In genomic region chr2:224780814-224781213, GRCh38 we compare ENCODE assay signal across 18 cellular contexts.
DNase-seq lines count a peak whose midpoint lies in the region; ATAC-seq and TF ChIP-seq lines count a peak whose summit lies in the region.
"Had no signal": no experiment of that assay in that cellular context is flagged by ENCODE, and none has a peak within 500 bp of the region (broad histone marks: within the 10 kb centered on the region; RNA-seq: fewer than 3 reads in every experiment).

No MANE protein-coding gene starts in this region.

- no TSS peak for BruUV-seq in Panc1 (replicated peaks; lab: Mats Ljungman, UMichigan)

- intact Hi-C loops in Panc1 (cut with micrococcal nuclease; ENCODE audit: unreplicated experiment) (loop anchor here (10.0 kb wide), 1 partner anchor 214 kb away; no protein-coding TSS in a partner anchor), adrenal gland (cut with DNase I) (no loop called here), spleen (cut with DNase I; ENCODE audit: low total_unique reads) (loop anchor here (10.0 kb wide), 1 partner anchor 224 kb away; no protein-coding TSS in a partner anchor)

- WGBS in adrenal gland, 4 donors, result 79 to 86% (median 83%) methylated on average over 8 of the region's 8 CpGs
- WGBS in spleen, 5 donors, result 88 to 96% (median 95%) methylated on average over 8 of the region's 8 CpGs

- no peak for ATAC-seq in Panc1
- ATAC-seq: GM12878, PC-3 had no signal

- POLR2A ChIA-PET in Panc1 (lab: Charles Lee), result no interaction called here

- no peaks in the 10 kb centered on the region for H3K9me3 Mint-ChIP-seq in activated T-cell treated with anti-CD3 and anti-CD28 coated beads, Interleukin-2, amount 50 U/mL, for 24 hours
- H3K9me3 Mint-ChIP-seq: CD14-positive monocyte had no signal

- TF ChIP-seq CTCF in Panc1 (IDR thresholded peaks at IDR 0.05), result no peak
- TF ChIP-seq CTCF in adrenal gland (IDR thresholded peaks at IDR 0.05), result no peak
- TF ChIP-seq CTCF in spleen (IDR thresholded peaks at IDR 0.05 in 8 of 11, conservative IDR thresholded peaks at IDR 0.05 in 3 of 11), result no peak
- no peak for TF ChIP-seq CTCF in WERI-Rb-1 (IDR thresholded peaks at IDR 0.05; ENCODE audit: low read depth, low read length)

- peaks cover 20% of the 10 kb centered on the region for H3K4me1 ChIP-seq in Panc1 (ENCODE audit: control insufficient read depth, insufficient read depth, low read length)
- peaks cover 19 to 23% of the 10 kb centered on the region in 2 donors for H3K4me1 ChIP-seq in adrenal gland (replicated peaks in 1 of 2)
- peaks cover 0 to 49% (median 10%) of the 10 kb centered on the region in 6 donors for H3K4me1 ChIP-seq in spleen

- H3K4me3 ChIP-seq in Panc1 (ENCODE audit: low read depth in 2 of 2, low read length in 2 of 2) (no peak overlapping the region), adrenal gland (no peak overlapping the region), spleen (no peak overlapping the region), WERI-Rb-1 (ENCODE audit: low read depth, low read length) (no peak overlapping the region)
- H3K4me3 ChIP-seq: GM12878 had no signal

- H3K36me3 ChIP-seq in Panc1 (ENCODE audit: control insufficient read depth, insufficient read depth, low read length), result no peaks in the 10 kb centered on the region
- no peaks in the 10 kb centered on the region for H3K36me3 ChIP-seq in adrenal gland (replicated peaks in 1 of 2)
- peaks cover 3 to 85% (median 45%) of the 10 kb centered on the region in 6 donors for H3K36me3 ChIP-seq in spleen
- H3K36me3 ChIP-seq in WERI-Rb-1, result no peaks in the 10 kb centered on the region

- no peaks in the 10 kb centered on the region for H3K27me3 Mint-ChIP-seq in activated T-cell treated with anti-CD3 and anti-CD28 coated beads, Interleukin-2, amount 50 U/mL, for 24 hours

- peak overlapping the region; percentile 40; the same call in 1 of the 2 replicates for H3K27ac ChIP-seq in Panc1 (ENCODE audit: low read length)
- H3K27ac ChIP-seq in adrenal gland, result peak overlapping the region in 4 of 5 donors; percentile 30 to 57 (median 38)
- H3K27ac ChIP-seq in spleen, result peak overlapping the region in 7 of 8 donors; percentile 39 to 73 (median 60)
- H3K27ac ChIP-seq in WERI-Rb-1, result no peak overlapping the region

- peaks cover 89% of the 10 kb centered on the region for H3K36me3 Mint-ChIP-seq in activated T-cell treated with anti-CD3 and anti-CD28 coated beads, Interleukin-2, amount 50 U/mL, for 24 hours (ENCODE audit: low read depth)

- DNase-seq in activated T-cell treated with anti-CD3 and anti-CD28 coated beads, Interleukin-2, amount 50 U/mL, for 24 hours, result no peak
- DNase-seq in activated T-cell treated with anti-CD3 and anti-CD28 coated beads, Interleukin-2, amount 50 U/mL, for 48 hours, result no peak
- DNase-seq in Panc1 (ENCODE audit: low read depth, low spot score) (no peak), adrenal gland (no peak), spleen (no peak), HK-2 (ENCODE audit: unreplicated experiment) (no peak), WERI-Rb-1 (no peak), NCI-H1436 (lab: John Stamatoyannopoulos, UW) (no peak)
- DNase-seq: Calu3, H7, Karpas-422, NCI-H1930, NCI-H2171, NCI-H446 treated with DMSO at 0.1 percent for 48 hours, NCI-H748 treated with DMSO at 0.1 percent for 48 hours, PC-3 had no signal

- H3K4me1 Mint-ChIP-seq in activated T-cell treated with anti-CD3 and anti-CD28 coated beads, Interleukin-2, amount 50 U/mL, for 24 hours (ENCODE audit: low read depth), result peaks cover 9% of the 10 kb centered on the region
- H3K4me1 Mint-ChIP-seq: CD14-positive monocyte had no signal

- TF ChIP-seq POLR2A in adrenal gland (IDR thresholded peaks at IDR 0.05) (no peak), spleen (IDR thresholded peaks at IDR 0.05) (no peak)

- CTCF ChIA-PET in Panc1 (lab: Charles Lee), result no interaction called here

- H3K4me3 Mint-ChIP-seq in activated T-cell treated with anti-CD3 and anti-CD28 coated beads, Interleukin-2, amount 50 U/mL, for 24 hours, result no peak overlapping the region
- H3K4me3 Mint-ChIP-seq: CD14-positive monocyte had no signal

- no peaks in the 10 kb centered on the region for H3K27me3 ChIP-seq in Panc1 (ENCODE audit: control insufficient read depth, insufficient read depth, low read length)
- H3K27me3 ChIP-seq in adrenal gland, result no peaks in the 10 kb centered on the region
- H3K27me3 ChIP-seq in spleen (replicated peaks in 1 of 7), result no peaks in the 10 kb centered on the region
- no peaks in the 10 kb centered on the region for H3K27me3 ChIP-seq in WERI-Rb-1 (ENCODE audit: insufficient read depth, low read depth, severe bottlenecking)

- H3K9me3 ChIP-seq in Panc1 (ENCODE audit: control insufficient read depth, insufficient read depth, low read depth, low read length) (no peaks in the 10 kb centered on the region), adrenal gland (replicated peaks in 1 of 3) (no peaks in the 10 kb centered on the region), spleen (no peaks in the 10 kb centered on the region), WERI-Rb-1 (ENCODE audit: severe bottlenecking) (no peaks in the 10 kb centered on the region)

- in situ Hi-C loops in Panc1 (cut with HindIII; ENCODE audit: low pct_unique_long_range_greater_than_20kb, low sequenced_read_pairs), result no loop called here

- peak overlapping the region; percentile 75 for H3K27ac Mint-ChIP-seq in activated T-cell treated with anti-CD3 and anti-CD28 coated beads, Interleukin-2, amount 50 U/mL, for 24 hours

Comparison
In these comparisons a context has a peak if more than half of its experiments do, and no peak if none do; other contexts are left out.
1. intact Hi-C loops: an anchor here in Panc1 (10.0 kb wide) and spleen (10.0 kb wide); none called in adrenal gland.